In genomic region chr19:1622541-1622940, GRCh38 we compare ENCODE assay signal across 3 cellular contexts.
TF ChIP-seq lines count a peak whose summit lies in the region.

No MANE protein-coding gene starts in this region.

TF ChIP-seq in SK-N-SH treated with all-trans-retinoic acid at 6 μM for 48 hours, 23 proteins besides CTCF, POLR2A, EP300 and RAD21 (continued from another document):
- TF ChIP-seq ZFP3 (CRISPR knock-in tag; IDR thresholded peaks at IDR 0.05) (peak; percentile 99), ZNF70 (CRISPR knock-in tag; IDR thresholded peaks at IDR 0.05) (no peak), OSR1 (CRISPR knock-in tag; IDR thresholded peaks at IDR 0.05) (no peak)

TF ChIP-seq in SK-N-SH, 30 proteins besides CTCF, POLR2A, EP300 and RAD21 (continued from another document):
- TF ChIP-seq YY1 (IDR thresholded peaks at IDR 0.05; ENCODE audit: low read depth) (no peak), MAX (IDR thresholded peaks at IDR 0.05; ENCODE audit: low read depth) (no peak), TCF12 (IDR thresholded peaks at IDR 0.05) (no peak), RXRA (IDR thresholded peaks at IDR 0.05; ENCODE audit: borderline replicate concordance, low read depth) (no peak), USF2 (IDR thresholded peaks at IDR 0.05; ENCODE audit: borderline replicate concordance, low read depth, low read length) (no peak)

TF ChIP-seq in HEK293, 187 proteins besides CTCF, POLR2A, EP300 and RAD21 (continued from another document):
- TF ChIP-seq ZFP3 (tag by site-specific recombination; IDR thresholded peaks at IDR 0.05; ENCODE audit: low read depth) = peak; percentile 99
